ENCODE assay signal across 8 cellular contexts in the genomic region with DNA sequence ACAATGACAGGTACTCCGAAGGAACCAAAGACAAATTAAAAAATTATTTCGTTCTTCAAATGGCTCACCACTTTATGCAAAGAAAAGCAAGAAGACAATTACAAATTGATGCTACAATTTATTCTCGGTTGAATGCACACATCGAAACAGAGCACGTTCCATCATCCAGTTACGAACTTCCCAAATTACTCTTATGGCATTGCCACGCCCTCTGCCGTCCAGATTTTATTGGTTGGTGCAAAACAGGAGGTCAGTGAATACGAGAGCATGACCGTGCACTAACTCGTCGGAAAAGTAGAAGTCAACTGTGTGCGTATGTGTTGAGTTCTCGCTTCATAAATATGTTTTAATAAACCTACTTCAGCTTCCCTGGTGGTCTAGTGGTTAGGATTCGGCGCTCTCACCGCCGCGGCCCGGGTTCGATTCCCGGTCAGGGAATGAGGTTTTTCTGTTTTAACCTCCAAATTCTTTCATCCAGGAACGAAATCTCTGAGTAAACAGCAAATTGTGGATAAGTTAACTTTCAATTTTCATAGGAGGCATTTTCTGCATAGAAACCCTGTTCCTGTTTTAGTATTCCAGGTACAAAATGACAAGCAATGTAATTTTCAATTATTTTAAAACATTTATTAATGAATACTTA. TPM values are rescaled to one million over a fixed set of nuclear protein-coding genes. Genes with fewer than 3 reads are reported as not detected.
DNase-seq lines count a peak whose midpoint lies in the region; ATAC-seq and TF ChIP-seq lines count a peak whose summit lies in the region.

No MANE protein-coding gene starts in this region.

- in situ Hi-C loops in GM13977 (cut with MboI; ENCODE audit: low pct_unique_long_range_greater_than_20kb, low sequenced_read_pairs, unreplicated experiment) = no loop called here

- intact Hi-C loops in left colon (cut with DNase I, micrococcal nuclease) = loop anchor here in 1 of 2 donors (5.0 kb wide), 1 partner anchor 40 kb away; no protein-coding TSS in a partner anchor

- peak overlapping the region; percentile 81 to 86 for H3K27ac ChIP-seq in coronary artery

- TF ChIP-seq CTCF in GM13977 (IDR thresholded peaks at IDR 0.05; ENCODE audit: extremely low read depth, insufficient read depth, missing control alignments) = no peak
- no peak for TF ChIP-seq CTCF in coronary artery (IDR thresholded peaks at IDR 0.05)

- peak overlapping the region; percentile 73 for H3K4me3 ChIP-seq in coronary artery

- DNase-seq in GM13977 (ENCODE audit: low spot score) (peak; percentile 73), NCI-H460 (ENCODE audit: extremely low read depth, low read depth) (peak; percentile 87), coronary artery (ENCODE audit: low spot score) (peak; percentile 87), left colon (peak; percentile 79 to 80), cortex of kidney (lab: John Stamatoyannopoulos, UW) (no peak)
- DNase-seq in activated CD4-positive, alpha-beta T cell treated with anti-CD3 and anti-CD28 coated beads for 48 hours = peak; percentile 84
- peak; percentile 45 to 65 (median 60) for DNase-seq in stimulated activated CD4-positive, alpha-beta T cell treated with anti-CD3 and anti-CD28 coated beads, Interleukin-1b, Interleukin-23, amount 100 ng/mL, for 24 hours (ENCODE audit: low read depth in 4 of 4, low spot score in 1 of 4)

- peak; percentile 37 for ATAC-seq in HG03139 (IDR thresholded peaks at IDR 0.05; ENCODE audit: unreplicated experiment)
- peak; percentile 56 for ATAC-seq in left colon

RNA-seq across cellular contexts. Expression of a gene that starts 23.2 kb away (rescaled TPM):
- 0.20 and 0.32 TPM in 2 replicates for total RNA-seq in NCI-H460 (2014; rRNA removed; shearing (Covaris generic))
- 0.22 TPM in 1 of 2 replicates, not detected in the other for polyA plus RNA-seq in NCI-H460 (2014; cell fraction: nucleus; rRNA removed)
- total RNA-seq in left colon = 1 to 10 TPM; 1.5 to 2.0 TPM

RNA-seq across cellular contexts. Expression of a gene that starts 58.2 kb away (rescaled TPM):
- 59.6 and 62.8 TPM in 2 replicates for total RNA-seq in NCI-H460 (2014; rRNA removed; shearing (Covaris generic))
- polyA plus RNA-seq in NCI-H460 (2014; cell fraction: nucleus; rRNA removed) = 100 and 104 TPM in 2 replicates
- 10 to 100 TPM; 30.2 to 39.4 TPM for total RNA-seq in left colon
